8 cellular contexts compared by ENCODE assay signal in the genomic region with DNA sequence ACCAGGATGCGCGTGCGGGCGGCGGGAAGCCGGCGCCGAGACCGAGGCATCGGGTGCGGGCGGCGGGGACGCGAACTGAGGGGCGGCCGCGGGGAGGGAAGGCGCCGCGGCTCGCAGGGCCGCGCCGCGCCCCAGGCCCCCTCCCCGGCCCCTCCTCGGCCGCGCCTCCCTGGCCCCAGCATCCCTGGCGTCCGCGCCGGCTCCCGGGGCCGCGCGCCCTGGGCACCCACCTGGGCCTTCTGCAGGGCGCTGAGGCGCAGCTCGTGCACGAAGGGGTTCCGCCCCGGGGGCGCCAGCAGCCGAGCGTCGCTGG. TPM values are rescaled to one million over a fixed set of nuclear protein-coding genes. Genes with fewer than 3 reads are reported as not detected.
DNase-seq lines count a peak whose midpoint lies in the region; ATAC-seq and TF ChIP-seq lines count a peak whose summit lies in the region.

No MANE protein-coding gene starts in this region.

- no peak for TF ChIP-seq EP300 in stomach (IDR thresholded peaks at IDR 0.05)

- TF ChIP-seq POLR2A in stomach (IDR thresholded peaks at IDR 0.05): no peak

- H3K27ac ChIP-seq in right atrium auricular region (peak overlapping the region in 1 of 2 donors; percentile 92), stomach (peak overlapping the region in 4 of 5 donors; percentile 51 to 94 (median 88))

- H3K9me3 ChIP-seq in right atrium auricular region (no peaks in the 10 kb centered on the region), stomach (no peaks in the 10 kb centered on the region)

- H3K36me3 ChIP-seq in right atrium auricular region: peaks cover 7% of the 10 kb centered on the region
- H3K36me3 ChIP-seq in stomach: peaks cover 0 to 28% (median 24%) of the 10 kb centered on the region in 4 donors

- intact Hi-C loops in stomach (cut with DNase I; ENCODE audit: low total_unique reads): no loop called here

- peak; percentile 27 for ATAC-seq in GM18868 (IDR thresholded peaks at IDR 0.05; ENCODE audit: unreplicated experiment)
- ATAC-seq in HG03064 (IDR thresholded peaks at IDR 0.05; ENCODE audit: low read depth, unreplicated experiment): peak; percentile 27

- 0 to 1% (median 0%) methylated on average over 22 to 46 of the region's 48 CpGs for WGBS in stomach, 5 donors

- DNase-seq in AG04449 (ENCODE audit: low read depth, low spot score) (no peak), right atrium auricular region (ENCODE audit: low spot score) (no peak), stomach (no peak), hepatic stellate cell (ENCODE audit: low spot score) (no peak), GM10266 (ENCODE audit: extremely low spot score) (no peak)

- H3K4me3 ChIP-seq in AG04449 (ENCODE audit: low read depth, low read length) (peak overlapping the region; percentile 69), WI38 (ENCODE audit: low read depth, low read length) (peak overlapping the region; percentile 75), right atrium auricular region (peak overlapping the region; percentile 69 to 80), stomach (peak overlapping the region; percentile 84 to 99 (median 86))

- no peak for TF ChIP-seq CTCF in AG04449 (IDR thresholded peaks at IDR 0.05; ENCODE audit: insufficient read depth, low read length, missing control alignments)
- no peak for TF ChIP-seq CTCF in WI38 (IDR thresholded peaks at IDR 0.05; ENCODE audit: low read depth, low read length)
- no peak for TF ChIP-seq CTCF in right atrium auricular region (IDR thresholded peaks at IDR 0.05)
- TF ChIP-seq CTCF in stomach (IDR thresholded peaks at IDR 0.05): no peak
- no peak for TF ChIP-seq CTCF in GM10266 (IDR thresholded peaks at IDR 0.05; ENCODE audit: control insufficient read depth, insufficient read depth, low read depth, missing control alignments)

- POLR2A ChIA-PET in AG04449 (lab: Yijun Ruan, JAX): no interaction called here

- H3K27me3 ChIP-seq in right atrium auricular region (no peaks in the 10 kb centered on the region), stomach (no peaks in the 10 kb centered on the region)

- CTCF ChIA-PET in AG04449 (lab: Yijun Ruan, JAX): interaction anchor here (1.1 to 1.4 kb wide), 2 partner anchors 13 to 20 kb away, joined by 3 to 5 read pairs; no protein-coding TSS in a partner anchor

- H3K4me1 ChIP-seq in right atrium auricular region: peaks cover 0 to 20% of the 10 kb centered on the region in 2 donors
- peaks cover 14 to 28% (median 25%) of the 10 kb centered on the region in 4 donors for H3K4me1 ChIP-seq in stomach

RNA-seq across cellular contexts. Expression of a gene that starts 0.3 kb away (rescaled TPM):
- 10 to 100 TPM; 13.2 to 18.1 TPM for total RNA-seq in right atrium auricular region
- 100 to 1,000 TPM in 1 of 5 donors, 10 to 100 TPM in 4; 13.4 to 229 (median 17.4) TPM for total RNA-seq in stomach
- polyA plus RNA-seq in stomach: 10 to 100 TPM in 2 of 3 donors, 1 to 10 TPM in 1; 5.2 to 11.8 (median 11.6) TPM
